Comparison of ENCODE assay signal across 23 cellular contexts in genomic region chr13:42170029-42170428, GRCh38.
DNase-seq lines count a peak whose midpoint lies in the region; ATAC-seq, FAIRE-seq and TF ChIP-seq lines count a peak whose summit lies in the region.
"Had no signal": no experiment of that assay in that cellular context is flagged by ENCODE, and none has a peak within 500 bp of the region (broad histone marks: within the 10 kb centered on the region; RNA-seq: fewer than 3 reads in every experiment).

No MANE protein-coding gene starts in this region.

- TF ChIP-seq CTCF in H1 (IDR thresholded peaks at IDR 0.05; ENCODE audit: control extremely low read depth in 1 of 3, insufficient read depth in 1 of 3, low read depth in 1 of 3, low read length in 3 of 3) (no peak), BE2C (IDR thresholded peaks at IDR 0.05; ENCODE audit: low read depth, low read length) (no peak)

- no peak overlapping the region for H2BK20ac ChIP-seq in H1 (ENCODE audit: low read length)

- H4K5ac ChIP-seq in H1 (ENCODE audit: insufficient read length, low read depth, low read length) = no peak overlapping the region

- no peak overlapping the region for H3K56ac ChIP-seq in H1 (replicated peaks; ENCODE audit: insufficient read length, low read depth, low read length)

- TF ChIP-seq RAD21 in H1 (IDR thresholded peaks at IDR 0.05 in 1 of 2, conservative IDR thresholded peaks at IDR 0.05 in 1 of 2; ENCODE audit: low read depth in 2 of 2, low read length in 2 of 2) = no peak

- H3K18ac ChIP-seq in H1 (ENCODE audit: extremely low read depth, low read length) = no peak overlapping the region

- H3K79me2 ChIP-seq in H1 (ENCODE audit: control insufficient read depth in 1 of 2, insufficient read depth in 2 of 2, low read length in 2 of 2) = no peaks in the 10 kb centered on the region

- H2AK5ac ChIP-seq in H1 (ENCODE audit: low read depth, low read length) = no peak overlapping the region

- H3K4me1 ChIP-seq in HUES48 (ENCODE audit: control insufficient read depth, insufficient read depth, low read length) (peaks cover 36% of the 10 kb centered on the region), H1 (replicated peaks in 1 of 4; ENCODE audit: control insufficient read depth in 3 of 4, insufficient read depth in 4 of 4, low read length in 3 of 4) (peaks cover 0 to 6% (median under 1%) of the 10 kb centered on the region in 4 experiments; a peak in 5 of 7 replicates), BE2C (no peaks in the 10 kb centered on the region)
- H3K4me1 ChIP-seq: BLaER1 treated with 17β-estradiol and CSF1 and Interleukin-3, amounts not matched to agents 10 nM and 100 nM; SJCRH30 had no signal

- H4K91ac ChIP-seq in H1 (replicated peaks; ENCODE audit: insufficient read length, low read length) = no peak overlapping the region

- H3K27me3 ChIP-seq in HUES48 (ENCODE audit: control insufficient read depth, insufficient read depth, low read length) (peaks cover 18% of the 10 kb centered on the region), H1 (replicated peaks in 1 of 4; ENCODE audit: control insufficient read depth in 3 of 4, extremely low read depth in 1 of 4, insufficient read depth in 3 of 4, low read length in 3 of 4) (peaks cover 1 to 17% (median 8%) of the 10 kb centered on the region in 4 experiments; a peak in 5 of 7 replicates), BE2C (no peaks in the 10 kb centered on the region)
- H3K27me3 ChIP-seq: BLaER1 treated with 17β-estradiol and CSF1 and Interleukin-3, amounts not matched to agents 10 nM and 100 nM; SJCRH30 had no signal

- no peak for TF ChIP-seq EP300 in H1 (IDR thresholded peaks at IDR 0.05; ENCODE audit: borderline replicate concordance in 1 of 2, low read depth in 2 of 2, low read length in 2 of 2)

- H3K23ac ChIP-seq in H1 (ENCODE audit: insufficient read length) = no peak overlapping the region

- H2BK5ac ChIP-seq in H1 (ENCODE audit: low read depth, low read length) = no peak overlapping the region

- FAIRE-seq in H1 (lab: Jason Lieb, UNC) = peak; percentile 94
- FAIRE-seq: GM12891, RCC 7860 had no signal

- H3K9me3 Mint-ChIP-seq in activated naive CD4-positive, alpha-beta T cell treated with anti-CD3 and anti-CD28 coated beads, Interleukin-2, amount 50 U/mL, for 72 hours = no peaks in the 10 kb centered on the region
- H3K9me3 Mint-ChIP-seq: CD4-positive, alpha-beta memory T cell had no signal

- H2BK12ac ChIP-seq in H1 (ENCODE audit: low read depth, low read length) = no peak overlapping the region

- WGBS in H1 (ENCODE audit: extremely low coverage in 1 of 2, insufficient coverage in 1 of 2, insufficient read length in 1 of 2, insufficient replicate concordance in 2 of 2, low coverage in 1 of 2, low lambda C conversion rate in 2 of 2, missing lambda C conversion rate in 1 of 2), 2 experiments = 4% methylated on average over 5 of the region's 5 CpGs; no CpG with 5 or more reads in 1 of the 2 experiments

- H3K4me2 ChIP-seq in H1 (ENCODE audit: insufficient read depth in 1 of 2, low read depth in 2 of 2, low read length in 2 of 2) = peak overlapping the region; percentile 34 to 47; a peak in 2 of 4 replicates
- H3K4me2 ChIP-seq: BLaER1 treated with 17β-estradiol and CSF1 and Interleukin-3, amounts not matched to agents 10 nM and 100 nM had no signal

- H3K9ac ChIP-seq in HUES48 (ENCODE audit: low read depth, low read length) = no peak overlapping the region
- no peak overlapping the region for H3K9ac ChIP-seq in H1 (replicated peaks in 1 of 4; ENCODE audit: extremely low read depth in 1 of 4, low read depth in 3 of 4, low read length in 3 of 4)
- H3K9ac ChIP-seq: BLaER1 treated with 17β-estradiol and CSF1 and Interleukin-3, amounts not matched to agents 10 nM and 100 nM had no signal

- H3K36me3 ChIP-seq in HUES48 (ENCODE audit: control insufficient read depth, insufficient read depth, low read length) (peaks cover 6% of the 10 kb centered on the region; the same call in 1 of the 2 replicates), H1 (ENCODE audit: control insufficient read depth in 2 of 4, insufficient read depth in 4 of 4, low read length in 3 of 4) (peaks cover 0 to 6% (median 0%) of the 10 kb centered on the region in 4 experiments; a peak in 1 of 8 replicates), BE2C (no peaks in the 10 kb centered on the region)

- peak overlapping the region; percentile 55 for H3K27ac ChIP-seq in HUES48 (ENCODE audit: low read depth, low read length)
- no peak overlapping the region for H3K27ac ChIP-seq in H1 (ENCODE audit: low read depth, low read length)
- H3K27ac ChIP-seq: BLaER1 treated with 17β-estradiol and CSF1 and Interleukin-3, amounts not matched to agents 10 nM and 100 nM; SJCRH30 had no signal

- DNase-seq in H1 (ENCODE audit: low read depth in 1 of 2, low spot score in 2 of 2) (peak; percentile 57 to 59), iPS-NIHi11 (ENCODE audit: low spot score) (peak; percentile 44), UCSD-AML1 (lab: John Stamatoyannopoulos, UW; ENCODE audit: unreplicated experiment) (no peak), BE2C (no peak), kidney tubule cell (ENCODE audit: low spot score) (no peak)
- no peak for DNase-seq in activated naive CD4-positive, alpha-beta T cell treated with anti-CD3 and anti-CD28 coated beads, Interleukin-2, amount 50 U/mL, for 72 hours (ENCODE audit: low spot score in 2 of 2)
- DNase-seq: CD4-positive, alpha-beta memory T cell; DND-41; GOT3; KG1; NCI-H1092; NCI-H1436; NCI-H2029; NCI-H2171; NCI-H345; NCI-H524; NCI-H774; OCI-M1; SJCRH30 had no signal

- no peak overlapping the region for H3K27ac Mint-ChIP-seq in activated naive CD4-positive, alpha-beta T cell treated with anti-CD3 and anti-CD28 coated beads, Interleukin-2, amount 50 U/mL, for 72 hours
- H3K27ac Mint-ChIP-seq: CD4-positive, alpha-beta memory T cell had no signal

- H3K23me2 ChIP-seq in H1 (ENCODE audit: low read depth, low read length) = no peaks in the 10 kb centered on the region; the same call in 1 of the 2 replicates

- H3K9me3 ChIP-seq in HUES48 (ENCODE audit: control insufficient read depth, insufficient read depth, low read length) (no peaks in the 10 kb centered on the region), H1 (ENCODE audit: insufficient read depth in 2 of 2, low read depth in 1 of 2, low read length in 1 of 2) (no peaks in the 10 kb centered on the region), BE2C (no peaks in the 10 kb centered on the region)
- H3K9me3 ChIP-seq: SJCRH30 had no signal

- no peak overlapping the region for H2AFZ ChIP-seq in H1 (ENCODE audit: low read length)

- TF ChIP-seq POLR2A in H1 (IDR thresholded peaks at IDR 0.05; ENCODE audit: control extremely low read depth in 1 of 2, low read depth in 2 of 2, low read length in 2 of 2) = no peak

- POLR2A ChIA-PET in H1 (lab: Charles Lee; ENCODE audit: partially characterized antibody) = interaction anchor here (1.0 kb wide), 1 partner anchor 389 kb away, joined by 3 read pairs; no protein-coding TSS in a partner anchor

- no peak overlapping the region for H2BK120ac ChIP-seq in H1 (replicated peaks; ENCODE audit: low read depth, low read length)

- no peak overlapping the region for H4K8ac ChIP-seq in H1 (ENCODE audit: extremely low read depth, insufficient read depth, low read length)

- H3K79me1 ChIP-seq in H1 (ENCODE audit: low read depth, low read length) = no peaks in the 10 kb centered on the region

- CTCF ChIA-PET in H1 (lab: Charles Lee; ENCODE audit: partially characterized antibody) = interaction anchor here (0.7 to 0.9 kb wide), 2 partner anchors 102 to 152 kb away, joined by 3 read pairs; partner anchors contain the start of gene AKAP11

- H4K20me1 ChIP-seq in H1 (replicated peaks in 1 of 2; ENCODE audit: control insufficient read depth in 1 of 2, insufficient read depth in 2 of 2, low read length in 2 of 2) = no peaks in the 10 kb centered on the region
- H4K20me1 ChIP-seq: BLaER1 treated with 17β-estradiol and CSF1 and Interleukin-3, amounts not matched to agents 10 nM and 100 nM had no signal

- H3K14ac ChIP-seq in H1 (ENCODE audit: insufficient read length) = no peak overlapping the region

- no peak overlapping the region for H2BK15ac ChIP-seq in H1 (ENCODE audit: low read length)

- H3K4me3 ChIP-seq in HUES48 (ENCODE audit: low read depth, low read length) (no peak overlapping the region), H1 (ENCODE audit: extremely low read depth in 1 of 4, insufficient read depth in 2 of 4, low read depth in 3 of 4, low read length in 4 of 4) (no peak overlapping the region), BE2C (ENCODE audit: low read depth, low read length) (no peak overlapping the region)
- H3K4me3 ChIP-seq: BLaER1 treated with 17β-estradiol and CSF1 and Interleukin-3, amounts not matched to agents 10 nM and 100 nM; SJCRH30 had no signal

- ATAC-seq in activated naive CD4-positive, alpha-beta T cell treated with anti-CD3 and anti-CD28 coated beads, Interleukin-2, amount 50 U/mL, for 72 hours = no peak

- peaks cover 15 to 20% of the 10 kb centered on the region in 2 donors for H3K36me3 Mint-ChIP-seq in activated naive CD4-positive, alpha-beta T cell treated with anti-CD3 and anti-CD28 coated beads, Interleukin-2, amount 50 U/mL, for 72 hours

- no peak overlapping the region for H3K4ac ChIP-seq in H1 (replicated peaks; ENCODE audit: insufficient read length, low read depth, low read length)

TF ChIP-seq in H1, 55 proteins besides CTCF, POLR2A, EP300 and RAD21 (continues in another document):
- TF ChIP-seq SP1 (IDR thresholded peaks at IDR 0.05; ENCODE audit: low read depth, low read length) (0 out of 2 replicates have a peak, but pooled peaks have one; percentile 38), JUN (IDR thresholded peaks at IDR 0.05; ENCODE audit: low read depth, low read length) (no peak), RXRA (IDR thresholded peaks at IDR 0.05; ENCODE audit: insufficient read depth, low read depth, low read length) (no peak)

Comparison
In these comparisons a context has a peak if more than half of its experiments do, and no peak if none do; other contexts are left out.
1. DNase-seq: peak in H1 (2 of 2) and iPS-NIHi11 (single experiment); none in UCSD-AML1 (single experiment), BE2C (single experiment), kidney tubule cell (single experiment) and activated naive CD4-positive, alpha-beta T cell treated with anti-CD3 and anti-CD28 coated beads, Interleukin-2, amount 50 U/mL, for 72 hours (0 of 2).